In the genomic region with DNA sequence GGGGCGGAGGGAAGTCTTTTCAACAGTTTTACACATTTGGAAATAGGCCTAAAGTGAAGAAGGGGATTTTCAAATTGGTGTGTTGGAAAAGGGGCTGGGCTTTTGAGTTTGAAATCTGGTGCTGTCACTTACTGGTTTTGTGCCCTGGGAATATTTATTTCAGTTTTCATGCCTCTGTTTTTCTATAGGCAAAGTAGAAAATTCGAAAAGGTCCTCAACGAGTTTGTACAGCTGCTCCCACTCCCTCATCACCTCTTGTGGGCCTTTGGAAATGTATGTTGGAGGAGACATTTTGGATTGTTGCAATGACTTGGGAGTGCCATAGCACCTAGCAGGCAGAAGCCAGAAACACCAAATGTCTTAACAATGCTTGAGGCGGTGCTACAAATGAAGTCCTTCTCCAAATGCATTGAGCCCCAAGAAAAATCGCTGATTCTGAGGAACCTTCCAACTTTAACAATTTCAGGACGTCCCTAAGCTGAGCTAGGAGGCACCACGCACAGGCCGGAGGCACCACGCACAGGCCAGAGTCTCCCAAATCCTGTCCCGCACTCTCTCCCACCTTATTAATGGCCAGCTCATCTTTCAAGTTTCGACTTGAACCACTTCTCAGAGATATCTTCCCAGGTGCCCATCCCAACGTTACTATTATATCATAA, we compare ENCODE assay signal across 8 cellular contexts. TPM values are rescaled to one million over a fixed set of nuclear protein-coding genes. Genes with fewer than 3 reads are reported as not detected.
DNase-seq lines count a peak whose midpoint lies in the region; ATAC-seq and TF ChIP-seq lines count a peak whose summit lies in the region.

No MANE protein-coding gene starts in this region.

- H3K4me1 ChIP-seq in sigmoid colon = peaks cover 0 to 35% (median 28%) of the 10 kb centered on the region in 4 donors

- H3K27me3 Mint-ChIP-seq in T-helper 17 cell = no peaks in the 10 kb centered on the region
- no peaks in the 10 kb centered on the region for H3K27me3 Mint-ChIP-seq in glutamatergic neuron (ENCODE audit: unreplicated experiment)

- H3K4me1 Mint-ChIP-seq in T-helper 17 cell = peaks cover 42% of the 10 kb centered on the region
- peaks cover 7% of the 10 kb centered on the region for H3K4me1 Mint-ChIP-seq in glutamatergic neuron (ENCODE audit: low read depth, unreplicated experiment)

- H3K4me3 ChIP-seq in sigmoid colon = peak overlapping the region; percentile 82 to 96 (median 86)

- peak overlapping the region; percentile 94 to 97 (median 96) for H3K27ac ChIP-seq in sigmoid colon

- H3K36me3 ChIP-seq in sigmoid colon = peaks cover 0 to 20% (median 11%) of the 10 kb centered on the region in 4 donors

- H3K27me3 ChIP-seq in sigmoid colon = no peaks in the 10 kb centered on the region

- peaks cover 1% of the 10 kb centered on the region for H3K36me3 Mint-ChIP-seq in T-helper 17 cell (ENCODE audit: low read depth)
- H3K36me3 Mint-ChIP-seq in glutamatergic neuron (ENCODE audit: unreplicated experiment) = no peaks in the 10 kb centered on the region

- H3K27ac Mint-ChIP-seq in T-helper 17 cell (peak overlapping the region; percentile 95), glutamatergic neuron (ENCODE audit: unreplicated experiment) (peak overlapping the region; percentile 74)

- intact Hi-C loops in sigmoid colon (cut with DNase I) = loop anchor here (2.0 to 5.0 kb wide), 2 partner anchors 144 to 1227 kb away; a partner anchor contains a TSS

- DNase-seq in T-helper 17 cell (no peak), glutamatergic neuron (no peak), sigmoid colon (no peak), A172 (ENCODE audit: low spot score) (no peak), activated gamma-delta T cell treated with Interleukin-2 at 50 U/mL for 16 hours (no peak), NCI-H774 (lab: John Stamatoyannopoulos, UW) (no peak)
- DNase-seq in stimulated activated CD4-positive, alpha-beta T cell treated with anti-CD3 and anti-CD28 coated beads, Interleukin-4, amount 100 ng/mL, for 24 hours = no peak

- H3K9me3 ChIP-seq in T-helper 17 cell (ENCODE audit: control insufficient read depth, low read length, poor library complexity, severe bottlenecking) (no peaks in the 10 kb centered on the region), sigmoid colon (no peaks in the 10 kb centered on the region)

- no peak for TF ChIP-seq POLR2A in sigmoid colon (IDR thresholded peaks at IDR 0.05)

- H3K4me3 Mint-ChIP-seq in T-helper 17 cell (peak overlapping the region; percentile 93), glutamatergic neuron (ENCODE audit: unreplicated experiment) (peak overlapping the region; percentile 92)

- ATAC-seq in GM18907 (IDR thresholded peaks at IDR 0.05; ENCODE audit: unreplicated experiment) (peak; percentile 3), T-helper 17 cell (no peak)

- 76 to 82% methylated on average over 12 of the region's 12 CpGs for WGBS in sigmoid colon, 2 donors

- no peak for TF ChIP-seq CTCF in glutamatergic neuron (IDR thresholded peaks at IDR 0.05; ENCODE audit: partially characterized antibody, unreplicated experiment)
- no peak for TF ChIP-seq CTCF in sigmoid colon (IDR thresholded peaks at IDR 0.05)

- TF ChIP-seq EP300 in sigmoid colon (IDR thresholded peaks at IDR 0.05) = no peak

- no peaks in the 10 kb centered on the region for H3K9me3 Mint-ChIP-seq in glutamatergic neuron (ENCODE audit: unreplicated experiment)

RNA-seq across cellular contexts. Expression of a gene that starts 0.6 kb away (rescaled TPM):
- total RNA-seq in T-helper 17 cell (10 to 100 TPM; 60.8 to 86.1 TPM), glutamatergic neuron (ENCODE audit: unreplicated experiment) (41.4 TPM), sigmoid colon (100 to 1,000 TPM in 3 of 4 donors, 10 to 100 TPM in 1; 80.6 to 264 (median 194) TPM)
- 100 to 1,000 TPM in 1 of 3 donors, 10 to 100 TPM in 2; 42.0 to 119 (median 81.1) TPM for polyA plus RNA-seq in sigmoid colon
- 114 and 151 TPM in 2 replicates for total RNA-seq in A172 (2014; rRNA removed; shearing (Covaris generic))
